ENCODE assay signal across 9 cellular contexts in genomic region chr3:72797773-72798543, GRCh38. TPM values are rescaled to one million over a fixed set of nuclear protein-coding genes. Genes with fewer than 3 reads are reported as not detected.
DNase-seq lines count a peak whose midpoint lies in the region; ATAC-seq and TF ChIP-seq lines count a peak whose summit lies in the region.
"Had no signal": no experiment of that assay in that cellular context is flagged by ENCODE, and none has a peak within 500 bp of the region (broad histone marks: within the 10 kb centered on the region; RNA-seq: fewer than 3 reads in every experiment).

No MANE protein-coding gene starts in this region.

- no peak overlapping the region for H3K4me3 ChIP-seq in cardiac muscle cell

- H3K4me1 ChIP-seq in cardiac muscle cell (ENCODE audit: low read depth): peaks cover 22% of the 10 kb centered on the region

- no peaks in the 10 kb centered on the region for H3K27me3 ChIP-seq in cardiac muscle cell

- DNase-seq in NCI-H128 (lab: John Stamatoyannopoulos, UW; ENCODE audit: unreplicated experiment) (peak; percentile 44), SHP77 treated with DMSO at 0.1 percent for 48 hours (lab: John Stamatoyannopoulos, UW) (peak; percentile 85), cardiac muscle cell (ENCODE audit: low read depth in 1 of 2, low spot score in 1 of 2) (peak; percentile 54 to 87), stromal cell of bone marrow (ENCODE audit: low read depth) (peak; percentile 52)
- no peak for DNase-seq in activated CD4-positive, CD25-positive, alpha-beta regulatory T cell (lab: John Stamatoyannopoulos, UW)
- DNase-seq in stimulated activated naive CD4-positive, alpha-beta T cell treated with Interleukin-2 at 50 U/mL for 16 hours (lab: John Stamatoyannopoulos, UW): no peak
- DNase-seq: activated naive CD4-positive, alpha-beta T cell; H7 had no signal

- ATAC-seq in HG03521 (IDR thresholded peaks at IDR 0.05; ENCODE audit: unreplicated experiment): no peak

- TF ChIP-seq CTCF in cardiac muscle cell (IDR thresholded peaks at IDR 0.05; ENCODE audit: low read depth, low read length): no peak

- peak overlapping the region; percentile 0 for H3K27ac ChIP-seq in cardiac muscle cell

- no peaks in the 10 kb centered on the region for H3K36me3 ChIP-seq in cardiac muscle cell

- H3K9me3 ChIP-seq in cardiac muscle cell (ENCODE audit: low read depth): no peaks in the 10 kb centered on the region

RNA-seq across cellular contexts. Expression of gene SHQ1, which starts 50.3 kb away (rescaled TPM):
- total RNA-seq in cardiac muscle cell: 14.2 and 20.1 TPM in 2 replicates
- polyA plus RNA-seq in cardiac muscle cell: 15.2 and 22.6 TPM in 2 replicates

Comparison
In these comparisons a context has a peak if more than half of its experiments do, and no peak if none do; other contexts are left out.
1. DNase-seq: peak in NCI-H128 (single experiment), SHP77 treated with DMSO at 0.1 percent for 48 hours (single experiment), cardiac muscle cell (2 of 2) and stromal cell of bone marrow (single experiment); none in activated CD4-positive, CD25-positive, alpha-beta regulatory T cell (0 of 4) and stimulated activated naive CD4-positive, alpha-beta T cell treated with Interleukin-2 at 50 U/mL for 16 hours (single experiment).